8 cellular contexts compared by ENCODE assay signal in the genomic region with DNA sequence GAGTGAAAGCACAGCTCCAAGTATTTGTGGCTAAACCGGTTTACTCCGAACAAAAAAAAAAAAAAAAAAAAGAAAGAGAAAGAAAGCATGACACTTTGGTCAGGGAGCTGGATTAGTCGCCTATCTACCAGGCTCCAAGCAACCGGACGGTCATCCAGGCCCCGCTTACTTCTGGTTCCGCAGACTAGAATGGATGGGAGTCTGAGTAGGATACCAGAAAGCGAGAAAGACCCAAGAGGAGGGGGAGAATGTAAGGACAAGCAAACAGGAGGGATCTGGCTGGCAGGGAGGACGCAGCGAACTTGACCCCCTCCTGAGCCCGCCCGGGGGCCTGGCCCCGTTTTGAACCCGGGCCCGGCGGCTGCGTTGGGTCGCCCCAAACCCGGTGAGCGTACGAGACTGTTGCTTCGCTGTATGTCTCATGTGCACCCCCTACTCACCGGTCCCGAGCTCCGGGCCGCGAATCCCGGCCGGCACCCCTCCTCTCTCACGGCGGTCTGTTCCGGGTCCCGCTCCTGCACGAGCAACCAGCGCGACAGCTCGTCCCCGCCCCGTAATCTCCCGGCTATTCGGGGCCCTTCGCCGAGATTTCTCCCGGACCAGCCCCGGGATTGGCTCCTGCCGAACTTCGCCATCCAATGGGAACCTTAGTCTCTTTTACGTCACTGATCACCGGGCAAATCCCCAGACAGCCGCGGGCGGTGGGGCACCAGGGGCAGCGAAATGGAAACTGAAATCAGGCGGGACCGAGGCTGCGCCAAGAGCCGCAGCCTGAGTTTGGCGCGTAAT. TPM values are rescaled to one million over a fixed set of nuclear protein-coding genes. Genes with fewer than 3 reads are reported as not detected.
DNase-seq lines count a peak whose midpoint lies in the region; ATAC-seq, FAIRE-seq and TF ChIP-seq lines count a peak whose summit lies in the region.

A gene with protein sequence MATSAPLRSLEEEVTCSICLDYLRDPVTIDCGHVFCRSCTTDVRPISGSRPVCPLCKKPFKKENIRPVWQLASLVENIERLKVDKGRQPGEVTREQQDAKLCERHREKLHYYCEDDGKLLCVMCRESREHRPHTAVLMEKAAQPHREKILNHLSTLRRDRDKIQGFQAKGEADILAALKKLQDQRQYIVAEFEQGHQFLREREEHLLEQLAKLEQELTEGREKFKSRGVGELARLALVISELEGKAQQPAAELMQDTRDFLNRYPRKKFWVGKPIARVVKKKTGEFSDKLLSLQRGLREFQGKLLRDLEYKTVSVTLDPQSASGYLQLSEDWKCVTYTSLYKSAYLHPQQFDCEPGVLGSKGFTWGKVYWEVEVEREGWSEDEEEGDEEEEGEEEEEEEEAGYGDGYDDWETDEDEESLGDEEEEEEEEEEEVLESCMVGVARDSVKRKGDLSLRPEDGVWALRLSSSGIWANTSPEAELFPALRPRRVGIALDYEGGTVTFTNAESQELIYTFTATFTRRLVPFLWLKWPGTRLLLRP (minus strand): TSS at position 542 of the 789 bp plus-strand sequence. CDS start 14,303 bp downstream, outside the sequence.

- peak; percentile 81 for ATAC-seq in GM21786 (IDR thresholded peaks at IDR 0.05; ENCODE audit: unreplicated experiment)
- peak; percentile 85 to 91 for ATAC-seq in activated T-cell treated with anti-CD3 and anti-CD28 coated beads, Interleukin-2, amount 50 U/mL, for 72 hours (replicated peaks in 1 of 2)

- H3K27ac ChIP-seq in KOPT-K1 (ENCODE audit: low read depth, low read length, poor library complexity, severe bottlenecking), result peak within 1 kb of the TSS; percentile 89
- peak within 1 kb of the TSS; percentile 93 to 98 (median 96) for H3K27ac ChIP-seq in esophagus muscularis mucosa (replicated peaks in 1 of 4)
- H3K27ac ChIP-seq in muscle layer of duodenum (ENCODE audit: low read length), result peak within 1 kb of the TSS; percentile 99

- H3K27me3 ChIP-seq in esophagus muscularis mucosa (no peaks in the 10 kb centered on the region), muscle layer of duodenum (ENCODE audit: low read depth, low read length) (no peaks in the 10 kb centered on the region)

- H3K4me3 Mint-ChIP-seq in activated T-cell treated with anti-CD3 and anti-CD28 coated beads, Interleukin-2, amount 50 U/mL, for 72 hours, result peak within 1 kb of the TSS; percentile 97 to 98

- TF ChIP-seq EP300 in esophagus muscularis mucosa (IDR thresholded peaks at IDR 0.05), result no peak

- TF ChIP-seq CTCF in esophagus muscularis mucosa (IDR thresholded peaks at IDR 0.05), result no peak

- peak; percentile 83 for FAIRE-seq in RCC 7860 (lab: Jason Lieb, UNC)

- no peaks in the 10 kb centered on the region for H3K9me3 Mint-ChIP-seq in activated T-cell treated with anti-CD3 and anti-CD28 coated beads, Interleukin-2, amount 50 U/mL, for 72 hours

- H3K9me3 ChIP-seq in KOPT-K1 (ENCODE audit: insufficient read depth, low read length, poor library complexity, severe bottlenecking) (no peaks in the 10 kb centered on the region), esophagus muscularis mucosa (no peaks in the 10 kb centered on the region), muscle layer of duodenum (ENCODE audit: control insufficient read depth in 1 of 2, low read length in 2 of 2) (no peaks in the 10 kb centered on the region)

- peaks cover 8 to 11% of the 10 kb centered on the region in 2 donors for H3K36me3 Mint-ChIP-seq in activated T-cell treated with anti-CD3 and anti-CD28 coated beads, Interleukin-2, amount 50 U/mL, for 72 hours (ENCODE audit: insufficient read depth in 2 of 2)

- peak; percentile 84 for TF ChIP-seq POLR2A in esophagus muscularis mucosa (IDR thresholded peaks at IDR 0.05; ENCODE audit: low read depth)

- intact Hi-C loops in esophagus muscularis mucosa (cut with DNase I), result loop anchor here (5.0 kb wide), 1 partner anchor 114 kb away; the partner anchor contains the start of gene TRIM39

- peaks cover 28% of the 10 kb centered on the region; the same call in 1 of the 2 replicates for H3K36me3 ChIP-seq in KOPT-K1 (ENCODE audit: insufficient read depth, low read length)
- no peaks in the 10 kb centered on the region for H3K36me3 ChIP-seq in esophagus muscularis mucosa
- H3K36me3 ChIP-seq in muscle layer of duodenum (ENCODE audit: control insufficient read depth in 1 of 2, insufficient read depth in 2 of 2, low read length in 2 of 2), result no peaks in the 10 kb centered on the region

- WGBS in esophagus muscularis mucosa, result 2% methylated on average over 21 of the region's 59 CpGs

- H3K4me3 ChIP-seq in esophagus muscularis mucosa, result peak within 1 kb of the TSS; percentile 66 to 99 (median 86)
- peak within 1 kb of the TSS; percentile 61 to 85 for H3K4me3 ChIP-seq in muscle layer of duodenum (ENCODE audit: low read depth in 1 of 2, low read length in 2 of 2)

- peak within 1 kb of the TSS; percentile 98 for H3K27ac Mint-ChIP-seq in activated T-cell treated with anti-CD3 and anti-CD28 coated beads, Interleukin-2, amount 50 U/mL, for 72 hours

- H3K27me3 Mint-ChIP-seq in activated T-cell treated with anti-CD3 and anti-CD28 coated beads, Interleukin-2, amount 50 U/mL, for 72 hours (ENCODE audit: low read depth), result no peaks in the 10 kb centered on the region

- H3K4me1 ChIP-seq in esophagus muscularis mucosa (peaks cover 29 to 56% (median 52%) of the 10 kb centered on the region in 4 donors), muscle layer of duodenum (ENCODE audit: control insufficient read depth in 1 of 2, insufficient read depth in 2 of 2, low read length in 2 of 2) (peaks cover 0 to 25% of the 10 kb centered on the region in 2 donors)

- H3K4me1 Mint-ChIP-seq in activated T-cell treated with anti-CD3 and anti-CD28 coated beads, Interleukin-2, amount 50 U/mL, for 72 hours (ENCODE audit: low read depth), result peaks cover 53% of the 10 kb centered on the region

- peak; percentile 97 for DNase-seq in DMS79 (lab: John Stamatoyannopoulos, UW)
- peak; percentile 89 for DNase-seq in RCC 7860 (ENCODE audit: low spot score)
- DNase-seq in activated T-cell treated with anti-CD3 and anti-CD28 coated beads, Interleukin-2, amount 50 U/mL, for 72 hours, result peak; percentile 98 to 99
- DNase-seq in esophagus muscularis mucosa (ENCODE audit: extremely low spot score), result peak; percentile 99
- peak; percentile 93 to 94 for DNase-seq in stimulated activated CD8-positive, alpha-beta memory T cell treated with anti-CD3 and anti-CD28 coated beads, Interleukin-7, amount 100 ng/mL, for 4 hours (ENCODE audit: low read depth in 2 of 2)

RNA-seq across cellular contexts. Expression of the gene that starts here (rescaled TPM):
- 10 to 100 TPM; 89.0 to 92.7 TPM for total RNA-seq in activated T-cell treated with anti-CD3 and anti-CD28 coated beads, Interleukin-2, amount 50 U/mL, for 72 hours
- 10 to 100 TPM; 33.6 to 58.8 (median 46.3) TPM for total RNA-seq in esophagus muscularis mucosa

Comparison
In these comparisons a context has a peak if more than half of its experiments do, and no peak if none do; other contexts are left out.
1. Peak in every context shown above with its lines: DNase-seq, ATAC-seq, H3K4me3 ChIP-seq and H3K27ac ChIP-seq.